ENCODE assay signal across 18 cellular contexts in genomic region chr3:168267179-168267578, GRCh38.
"Had no signal": no experiment of that assay in that cellular context is flagged by ENCODE, and none has a peak within 500 bp of the region (broad histone marks: within the 10 kb centered on the region; RNA-seq: fewer than 3 reads in every experiment).

No MANE protein-coding gene starts in this region.

- DNase-seq: effector memory CD4-positive, alpha-beta T cell; heart left ventricle; hippocampal formation; kidney glomerular epithelial cell; mammary epithelial cell; naive thymus-derived CD8-positive, alpha-beta T cell; psoas muscle; retina; spleen; stimulated activated CD4-positive, alpha-beta T cell treated with anti-CD3 and anti-CD28 coated beads, Interleukin-15, amount 100 ng/mL, for 24 hours; stimulated activated CD4-positive, alpha-beta T cell treated with anti-CD3 and anti-CD28 coated beads, Interleukin-1b, Interleukin-23, amount 100 ng/mL, for 48 hours; stimulated activated CD4-positive, alpha-beta T cell treated with anti-CD3 and anti-CD28 coated beads, Interleukin-4, amount 100 ng/mL, for 24 hours; tibial artery; upper lobe of left lung; uterus had no signal

- ATAC-seq: esophagus mucosa; heart left ventricle; naive thymus-derived CD8-positive, alpha-beta T cell; psoas muscle; sciatic nerve; stimulated activated memory B cell treated with anti-CD40 and anti-IgM and Interleukin-4, amounts not matched to agents 10 μg/mL and 1 μg/mL and 100 μg/mL, for 72 hours had no signal
